In genomic region chr2:233406865-233407264, GRCh38 we compare ENCODE assay signal across 9 cellular contexts.
"Had no signal": no experiment of that assay in that cellular context is flagged by ENCODE, and none has a peak within 500 bp of the region (broad histone marks: within the 10 kb centered on the region; RNA-seq: fewer than 3 reads in every experiment).

No MANE protein-coding gene starts in this region.

- H3K4me3 Mint-ChIP-seq: dendritic cell treated with granulocyte-macrophage colony-stimulating factor and Interleukin-4, amounts not matched to agents 40 ng/mL and 50 ng/mL, for 4 days had no signal

- DNase-seq: activated CD4-positive, alpha-beta T cell treated with anti-CD3 and anti-CD28 coated beads for 4 hours; activated gamma-delta T cell treated with Interleukin-2 at 50 U/mL for 16 hours; activated T-cell treated with anti-CD3 and anti-CD28 coated beads, Interleukin-2, amount 50 U/mL, for 1 hour; caudate nucleus; left ventricle myocardium superior; mesendoderm; small intestine had no signal

- H3K27ac Mint-ChIP-seq: dendritic cell treated with granulocyte-macrophage colony-stimulating factor and Interleukin-4, amounts not matched to agents 40 ng/mL and 50 ng/mL, for 4 days had no signal

- H3K27me3 Mint-ChIP-seq: dendritic cell treated with granulocyte-macrophage colony-stimulating factor and Interleukin-4, amounts not matched to agents 40 ng/mL and 50 ng/mL, for 4 days had no signal

- H3K27ac ChIP-seq: VCaP had no signal
